ENCODE assay signal across 11 cellular contexts in the genomic region with DNA sequence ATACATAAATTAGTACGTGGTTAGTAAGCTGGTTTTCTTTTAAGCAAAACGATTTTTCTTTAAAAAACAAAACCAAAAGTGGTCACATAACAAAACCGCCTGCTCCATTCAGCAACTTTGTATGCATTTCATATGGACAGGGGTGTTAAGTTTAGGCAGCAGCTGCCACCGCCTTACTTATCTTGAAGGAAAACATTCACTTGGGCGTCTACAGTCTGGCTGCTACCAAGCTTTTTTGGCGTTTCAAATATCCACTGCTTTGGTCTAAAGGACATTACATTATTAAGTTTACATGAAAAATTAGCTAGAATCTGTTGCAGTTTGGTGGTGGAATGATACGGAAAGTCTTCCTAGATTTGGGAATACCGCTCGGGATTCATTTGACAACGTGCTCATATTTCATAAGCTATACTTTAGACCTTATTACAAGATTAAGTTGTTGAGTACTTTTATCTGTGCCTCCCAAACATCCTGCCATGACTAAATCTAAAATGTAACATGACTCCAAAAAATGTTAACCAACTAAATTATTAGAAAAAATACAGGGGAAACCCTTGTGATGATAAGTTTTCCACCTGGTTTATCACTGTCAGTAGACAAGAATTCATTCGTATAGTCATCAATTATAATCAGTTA.
"Had no signal": no experiment of that assay in that cellular context is flagged by ENCODE, and none has a peak within 500 bp of the region (broad histone marks: within the 10 kb centered on the region; RNA-seq: fewer than 3 reads in every experiment).

No MANE protein-coding gene starts in this region.

- H3K27ac ChIP-seq: cardiac muscle cell, skin epidermis, tibial nerve had no signal

- H3K9me3 ChIP-seq: tibial nerve had no signal

- DNase-seq: activated CD4-positive, alpha-beta T cell treated with anti-CD3 and anti-CD28 coated beads, Interleukin-2, amount 50 U/mL, for 1 hour; activated naive CD4-positive, alpha-beta T cell treated with anti-CD3 and anti-CD28 coated beads for 36 hours; activated T-cell treated with anti-CD3 and anti-CD28 coated beads for 4 hours; effector CD4-positive, alpha-beta T cell; immature natural killer cell; natural killer cell had no signal

- H3K36me3 ChIP-seq: cardiac muscle cell had no signal

- H3K27me3 ChIP-seq: cardiac muscle cell, tibial nerve had no signal

- H3K4me3 ChIP-seq: cardiac muscle cell, skin epidermis, tibial nerve had no signal

- ATAC-seq: activated T-helper 17 cell treated with anti-CD3 and anti-CD28 coated beads, Interleukin-2, amount 50 U/mL, for 72 hours; natural killer cell; SK-N-SH treated with all-trans-retinoic acid at 6 μM for 48 hours had no signal
